8 cellular contexts compared by ENCODE assay signal in genomic region chr10:83373659-83374058, GRCh38.
DNase-seq lines count a peak whose midpoint lies in the region; ATAC-seq and TF ChIP-seq lines count a peak whose summit lies in the region.

No MANE protein-coding gene starts in this region.

- no peak overlapping the region for H4K8ac ChIP-seq in mesendoderm (ENCODE audit: low read depth, low read length)

- H4K5ac ChIP-seq in mesendoderm (ENCODE audit: low read length): no peak overlapping the region

- H3K4me3 ChIP-seq in GM12865 (ENCODE audit: low read depth, low read length): no peak overlapping the region
- no peak overlapping the region for H3K4me3 ChIP-seq in NB4 (ENCODE audit: low read depth, low read length)
- H3K4me3 ChIP-seq in mesendoderm (ENCODE audit: low read length): no peak overlapping the region

- no peaks in the 10 kb centered on the region for H3K36me3 ChIP-seq in mesendoderm (ENCODE audit: control insufficient read depth, insufficient read depth, low read length)

- no peak overlapping the region for H3K23ac ChIP-seq in mesendoderm (ENCODE audit: low read length)

- no peak overlapping the region for H2AK5ac ChIP-seq in mesendoderm (ENCODE audit: low read length)

- peaks cover 0 to 3% (median 0%) of the 10 kb centered on the region in 5 experiments for H3K9me3 Mint-ChIP-seq in brain

- no peak overlapping the region for H2BK5ac ChIP-seq in mesendoderm (ENCODE audit: low read length)

- TF ChIP-seq POLR2A in NB4 (IDR thresholded peaks at IDR 0.05; ENCODE audit: extremely low read depth, insufficient read length): no peak

- H3K4me1 Mint-ChIP-seq in brain: no peaks in the 10 kb centered on the region
- no peaks in the 10 kb centered on the region for H3K4me1 Mint-ChIP-seq in T-helper 17 cell

- H3K27me3 ChIP-seq in mesendoderm (ENCODE audit: insufficient read depth, low read length, poor library complexity): no peaks in the 10 kb centered on the region

- WGBS in mesendoderm (ENCODE audit: extremely low coverage, insufficient coverage, low lambda C conversion rate): no CpG with 5 or more reads among the region's 2 CpGs

- H3K4me1 ChIP-seq in mesendoderm (ENCODE audit: control insufficient read depth, low read depth, low read length): no peaks in the 10 kb centered on the region

- no peak overlapping the region for H3K9ac ChIP-seq in mesendoderm (ENCODE audit: low read length)

- H3K4me2 ChIP-seq in mesendoderm (ENCODE audit: low read length): no peak overlapping the region

- H3K36me3 Mint-ChIP-seq in brain (no peaks in the 10 kb centered on the region), T-helper 17 cell (ENCODE audit: low read depth) (no peaks in the 10 kb centered on the region)

- H3K27me3 Mint-ChIP-seq in brain (peaks cover 14% of the 10 kb centered on the region), T-helper 17 cell (no peaks in the 10 kb centered on the region)

- H3K79me2 ChIP-seq in mesendoderm (ENCODE audit: control insufficient read depth, insufficient read depth, low read length): no peaks in the 10 kb centered on the region

- H3K27ac Mint-ChIP-seq in brain (no peak overlapping the region), T-helper 17 cell (no peak overlapping the region)

- no peak overlapping the region for H3K4ac ChIP-seq in mesendoderm (ENCODE audit: low read depth, low read length)

- no peak overlapping the region for H3K18ac ChIP-seq in mesendoderm (ENCODE audit: low read length)

- H3K4me3 Mint-ChIP-seq in brain (no peak overlapping the region), T-helper 17 cell (no peak overlapping the region)

- no peak overlapping the region for H2BK120ac ChIP-seq in mesendoderm (ENCODE audit: low read depth, low read length)

- H3K9me3 ChIP-seq in T-helper 17 cell (ENCODE audit: control insufficient read depth, low read length, poor library complexity, severe bottlenecking): no peaks in the 10 kb centered on the region

- ATAC-seq in T-helper 17 cell (no peak), HG02884 (IDR thresholded peaks at IDR 0.05; ENCODE audit: unreplicated experiment) (no peak)

- H3K56ac ChIP-seq in mesendoderm (ENCODE audit: low read length): no peak overlapping the region

- no peak overlapping the region for H2BK15ac ChIP-seq in mesendoderm (replicated peaks; ENCODE audit: low read depth)

- DNase-seq in GM12865 (ENCODE audit: low read depth) (peak; percentile 35), NB4 (ENCODE audit: low read depth) (peak; percentile 83), mesendoderm (peak; percentile 77), T-helper 17 cell (no peak), activated gamma-delta T cell treated with Interleukin-2 at 50 U/mL for 16 hours (no peak), cortex of kidney (lab: John Stamatoyannopoulos, UW) (no peak)

- H3K27ac ChIP-seq in mesendoderm (ENCODE audit: low read depth, low read length): no peak overlapping the region

- TF ChIP-seq CTCF in GM12865 (IDR thresholded peaks at IDR 0.05; ENCODE audit: insufficient read depth, low read depth, low read length, missing control alignments) (peak; percentile 26), NB4 (IDR thresholded peaks at IDR 0.05; ENCODE audit: low read depth, low read length) (peak; percentile 73), brain (conservative IDR thresholded peaks at IDR 0.05) (peak; percentile 30 to 64)

- no peaks in the 10 kb centered on the region for H3K79me1 ChIP-seq in mesendoderm (ENCODE audit: low read length)

Comparison
In these comparisons a context has a peak if more than half of its experiments do, and no peak if none do; other contexts are left out.
1. DNase-seq: peak in GM12865 (single experiment), NB4 (single experiment) and mesendoderm (single experiment); none in T-helper 17 cell (0 of 3), activated gamma-delta T cell treated with Interleukin-2 at 50 U/mL for 16 hours (single experiment) and cortex of kidney (single experiment).
2. Peak in every context shown above with its lines, with median percentiles within 50 percentile points of each other: CTCF ChIP-seq.